8 cellular contexts compared by ENCODE assay signal in genomic region chr2:175167076-175167791, GRCh38. TPM values are rescaled to one million over a fixed set of nuclear protein-coding genes. Genes with fewer than 3 reads are reported as not detected.
DNase-seq lines count a peak whose midpoint lies in the region; ATAC-seq and TF ChIP-seq lines count a peak whose summit lies in the region.

No MANE protein-coding gene starts in this region.

- peaks cover 43 to 78% of the 10 kb centered on the region in 2 donors for H3K4me1 Mint-ChIP-seq in immature natural killer cell

- peaks cover 4 to 6% (median 4%) of the 10 kb centered on the region in 3 donors for H3K27me3 Mint-ChIP-seq in immature natural killer cell (ENCODE audit: low read depth in 3 of 3)

- ATAC-seq in HG03025 (IDR thresholded peaks at IDR 0.05; ENCODE audit: low FRiP score, unreplicated experiment): peak; percentile 0

- peak overlapping the region; percentile 95 to 100 (median 99) for H3K4me3 Mint-ChIP-seq in immature natural killer cell

- H3K9me3 Mint-ChIP-seq in immature natural killer cell: no peaks in the 10 kb centered on the region

- TF ChIP-seq CTCF in astrocyte of the spinal cord (IDR thresholded peaks at IDR 0.05; ENCODE audit: low read depth, low read length): no peak

- peak overlapping the region; percentile 100 for H3K4me3 ChIP-seq in astrocyte of the spinal cord (ENCODE audit: low read depth, low read length)

- peak; percentile 28 to 45 for DNase-seq in stimulated activated CD4-positive, alpha-beta T cell treated with anti-CD3 and anti-CD28 coated beads, Interleukin-2, amount 100 ng/mL, for 24 hours
- no peak for DNase-seq in stimulated activated CD4-positive, alpha-beta T cell treated with anti-CD3 and anti-CD28 coated beads, Interleukin-1b, Interleukin-23, amount 100 ng/mL, for 48 hours
- peak; percentile 67 for DNase-seq in NCI-H69 (lab: John Stamatoyannopoulos, UW)
- peak; percentile 42 for DNase-seq in astrocyte of the spinal cord (ENCODE audit: low read depth, low spot score)
- no peak for DNase-seq in immature natural killer cell
- DNase-seq in smooth muscle cell of the brain vasculature (ENCODE audit: low read depth, low spot score): peak; percentile 6
- DNase-seq in ecto neural progenitor cell (ENCODE audit: low spot score): no peak

- in situ Hi-C loops in astrocyte of the spinal cord (cut with HindIII; ENCODE audit: low sequenced_read_pairs): no loop called here

- H3K27ac Mint-ChIP-seq in immature natural killer cell: peak overlapping the region; percentile 98 to 99 (median 99)

- H3K36me3 Mint-ChIP-seq in immature natural killer cell: no peaks in the 10 kb centered on the region

RNA-seq across cellular contexts. Expression of gene ATF2, which starts 0.8 kb away (rescaled TPM):
- 10 to 100 TPM; 21.2 to 42.7 (median 35.5) TPM for polyA plus RNA-seq in immature natural killer cell

RNA-seq across cellular contexts. Expression of gene ATP5MC3, which starts 14.3 kb away (rescaled TPM):
- 100 to 1,000 TPM; 377 to 560 (median 464) TPM for polyA plus RNA-seq in immature natural killer cell

Comparison
In these comparisons a context has a peak if more than half of its experiments do, and no peak if none do; other contexts are left out.
1. DNase-seq: peak in stimulated activated CD4-positive, alpha-beta T cell treated with anti-CD3 and anti-CD28 coated beads, Interleukin-2, amount 100 ng/mL, for 24 hours (2 of 2), NCI-H69 (single experiment), astrocyte of the spinal cord (single experiment) and smooth muscle cell of the brain vasculature (single experiment); none in stimulated activated CD4-positive, alpha-beta T cell treated with anti-CD3 and anti-CD28 coated beads, Interleukin-1b, Interleukin-23, amount 100 ng/mL, for 48 hours (single experiment), immature natural killer cell (0 of 3) and ecto neural progenitor cell (single experiment).